19 cellular contexts compared by ENCODE assay signal in genomic region chr20:40599987-40600386, GRCh38.
DNase-seq lines count a peak whose midpoint lies in the region; ATAC-seq, FAIRE-seq and TF ChIP-seq lines count a peak whose summit lies in the region.
"Had no signal": no experiment of that assay in that cellular context is flagged by ENCODE, and none has a peak within 500 bp of the region (broad histone marks: within the 10 kb centered on the region; RNA-seq: fewer than 3 reads in every experiment).

No MANE protein-coding gene starts in this region.

- dilution Hi-C loops in keratinocyte (cut with MboI; ENCODE audit: extremely low pct_ligation_motif_present, low sequenced_read_pairs): no loop called here

- H3K9ac ChIP-seq in keratinocyte (ENCODE audit: control insufficient read depth, extremely low read depth, insufficient read depth, low read length): no peak overlapping the region
- H3K9ac ChIP-seq: BLaER1 had no signal

- H3K4me1 ChIP-seq in A549: no peaks in the 10 kb centered on the region
- no peaks in the 10 kb centered on the region for H3K4me1 ChIP-seq in esophagus (ENCODE audit: control insufficient read depth in 2 of 2, insufficient read depth in 2 of 2, low read length in 1 of 2)
- peaks cover 10% of the 10 kb centered on the region for H3K4me1 ChIP-seq in keratinocyte (ENCODE audit: control insufficient read depth, extremely low read depth, insufficient read depth, low read length)
- peaks cover 0 to 5% of the 10 kb centered on the region in 2 donors for H3K4me1 ChIP-seq in thyroid gland
- H3K4me1 ChIP-seq in stomach: no peaks in the 10 kb centered on the region
- H3K4me1 ChIP-seq: BLaER1, Caco-2 had no signal

- no peak for TF ChIP-seq EP300 in A549 (IDR thresholded peaks at IDR 0.05)
- no peak for TF ChIP-seq EP300 in stomach (IDR thresholded peaks at IDR 0.05)

- TF ChIP-seq CTCF in A549 (IDR thresholded peaks at IDR 0.05) (no peak), RWPE1 (conservative IDR thresholded peaks at IDR 0.05; ENCODE audit: low read depth) (no peak), keratinocyte (optimal IDR thresholded peaks at IDR 0.05 in 1 of 3, IDR thresholded peaks at IDR 0.05 in 1 of 3, conservative IDR thresholded peaks at IDR 0.05 in 1 of 3; ENCODE audit: extremely low read depth in 1 of 3, insufficient read depth in 2 of 3, low read length in 3 of 3) (no peak), thyroid gland (IDR thresholded peaks at IDR 0.05) (no peak), stomach (IDR thresholded peaks at IDR 0.05) (no peak)

- no peak for TF ChIP-seq POLR2A in A549 (IDR thresholded peaks at IDR 0.05; ENCODE audit: low read length)
- TF ChIP-seq POLR2A in thyroid gland (IDR thresholded peaks at IDR 0.05): no peak
- no peak for TF ChIP-seq POLR2A in stomach (IDR thresholded peaks at IDR 0.05)

- TF ChIP-seq RAD21 in A549 (conservative IDR thresholded peaks at IDR 0.05 in 1 of 2, IDR thresholded peaks at IDR 0.05 in 1 of 2): no peak

- no peak overlapping the region for H3K27ac ChIP-seq in A549
- peak overlapping the region; percentile 86 for H3K27ac ChIP-seq in RWPE1
- H3K27ac ChIP-seq in esophagus (ENCODE audit: low read depth in 2 of 2, low read length in 1 of 2): peak overlapping the region; percentile 64 to 81
- peak overlapping the region; percentile 42 for H3K27ac ChIP-seq in keratinocyte (ENCODE audit: control insufficient read depth, insufficient read depth, low read length)
- H3K27ac ChIP-seq in thyroid gland: no peak overlapping the region
- no peak overlapping the region for H3K27ac ChIP-seq in stomach
- H3K27ac ChIP-seq: BLaER1, C4-2B had no signal

- POLR2A ChIA-PET in A549 (lab: Yijun Ruan, JAX): no interaction called here
- POLR2A ChIA-PET in RWPE1 (lab: Yijun Ruan, JAX; ENCODE audit: low non-redundant PET): no interaction called here

- CTCF ChIA-PET in A549 (lab: Yijun Ruan, JAX): no interaction called here
- CTCF ChIA-PET in RWPE1 (lab: Yijun Ruan, JAX): no interaction called here

- H2AFZ ChIP-seq in keratinocyte (ENCODE audit: control insufficient read depth, low read length): no peak overlapping the region
- H2AFZ ChIP-seq: GM23338 had no signal

- H3K9me1 ChIP-seq in keratinocyte (ENCODE audit: control insufficient read depth, extremely low read depth, insufficient read depth, low read length): no peaks in the 10 kb centered on the region

- 0 out of 3 replicates have a peak, but pooled peaks cover 2% of the 10 kb centered on the region for H3K9me3 ChIP-seq in A549
- H3K9me3 ChIP-seq in esophagus (ENCODE audit: control insufficient read depth in 2 of 2, insufficient read depth in 1 of 2, low read depth in 1 of 2, low read length in 1 of 2): no peaks in the 10 kb centered on the region
- H3K9me3 ChIP-seq in keratinocyte (ENCODE audit: control insufficient read depth, low read depth, low read length): no peaks in the 10 kb centered on the region
- no peaks in the 10 kb centered on the region for H3K9me3 ChIP-seq in thyroid gland
- peaks cover 0 to 15% (median 8%) of the 10 kb centered on the region in 4 donors for H3K9me3 ChIP-seq in stomach

- 8% methylated on average over 3 of the region's 3 CpGs for WGBS in A549 (ENCODE audit: missing lambda C conversion rate)
- 87 to 89% methylated on average over 3 of the region's 3 CpGs for WGBS in esophagus, 2 donors
- WGBS in thyroid gland, 2 donors: 92 to 96% methylated on average over 3 of the region's 3 CpGs
- WGBS in stomach, 5 donors: 78 to 89% (median 84%) methylated on average over 3 of the region's 3 CpGs

- no peaks in the 10 kb centered on the region for H3K79me2 ChIP-seq in keratinocyte (ENCODE audit: control insufficient read depth, insufficient read depth, low read length)

- FAIRE-seq in A549 (lab: Jason Lieb, UNC): peak; percentile 56
- FAIRE-seq in keratinocyte (lab: Jason Lieb, UNC): no peak
- FAIRE-seq: G401.6, GM12892 had no signal

- H3K36me3 ChIP-seq in esophagus (ENCODE audit: control insufficient read depth in 2 of 2, insufficient read depth in 2 of 2, low read length in 1 of 2) (no peaks in the 10 kb centered on the region), keratinocyte (ENCODE audit: control insufficient read depth in 2 of 2, extremely low read depth in 1 of 2, insufficient read depth in 2 of 2, low read length in 2 of 2) (no peaks in the 10 kb centered on the region), thyroid gland (no peaks in the 10 kb centered on the region), stomach (no peaks in the 10 kb centered on the region)
- H3K36me3 ChIP-seq: BLaER1 had no signal

- no peak for DNase-seq in A549 (ENCODE audit: low read depth in 1 of 2, low spot score in 1 of 2)
- no peak for DNase-seq in RWPE1 (ENCODE audit: low spot score)
- DNase-seq in keratinocyte (ENCODE audit: low read depth, low spot score): no peak
- DNase-seq in thyroid gland: no peak
- DNase-seq in NCI-H2196 treated with DMSO at 0.1 percent for 48 hours (lab: John Stamatoyannopoulos, UW; ENCODE audit: unreplicated experiment): no peak
- DNase-seq in stomach: no peak
- DNase-seq: Caco-2; CD4-positive, CD25-positive, alpha-beta regulatory T cell; CD8-positive, alpha-beta T cell; DMS153; DND-41; H9 had no signal

- no peaks in the 10 kb centered on the region for H3K27me3 ChIP-seq in esophagus (ENCODE audit: control insufficient read depth in 1 of 2, insufficient read depth in 2 of 2, low read length in 2 of 2)
- H3K27me3 ChIP-seq in keratinocyte (ENCODE audit: control insufficient read depth, extremely low read depth, insufficient read depth, low read length): no peaks in the 10 kb centered on the region
- no peaks in the 10 kb centered on the region for H3K27me3 ChIP-seq in thyroid gland
- H3K27me3 ChIP-seq in stomach: peaks cover 0 to 11% (median 0%) of the 10 kb centered on the region in 3 donors
- H3K27me3 ChIP-seq: BLaER1 had no signal

- H4K20me1 ChIP-seq in keratinocyte (ENCODE audit: control insufficient read depth, extremely low read depth, insufficient read depth, low read length): no peaks in the 10 kb centered on the region
- H4K20me1 ChIP-seq: BLaER1 had no signal

- intact Hi-C loops in thyroid gland (cut with DNase I): no loop called here
- intact Hi-C loops in stomach (cut with DNase I; ENCODE audit: low total_unique reads): no loop called here

- H3K4me3 ChIP-seq in A549: no peak overlapping the region
- H3K4me3 ChIP-seq in esophagus (ENCODE audit: low read depth in 1 of 2, low read length in 2 of 2): no peak overlapping the region
- no peak overlapping the region for H3K4me3 ChIP-seq in keratinocyte (ENCODE audit: control insufficient read depth in 2 of 3, extremely low read depth in 1 of 3, insufficient read depth in 2 of 3, low read depth in 1 of 3, low read length in 3 of 3)
- H3K4me3 ChIP-seq in thyroid gland (replicated peaks in 1 of 3): no peak overlapping the region
- no peak overlapping the region for H3K4me3 ChIP-seq in stomach
- H3K4me3 ChIP-seq: BLaER1, GM23338 had no signal

- H3K4me2 ChIP-seq in A549 (no peak overlapping the region), keratinocyte (ENCODE audit: control insufficient read depth, extremely low read depth, insufficient read depth, low read depth, low read length) (no peak overlapping the region)
- H3K4me2 ChIP-seq: BLaER1, GM23338 had no signal

- ATAC-seq in A549: no peak
- ATAC-seq: CD8-positive, alpha-beta T cell; GM23338; HCT116 had no signal

TF ChIP-seq in A549, 52 proteins besides CTCF, POLR2A, EP300 and RAD21:
- no peak for TF ChIP-seq RCOR1 (IDR thresholded peaks at IDR 0.05; ENCODE audit: low read depth, low read length)
- no peak for TF ChIP-seq RARB (CRISPR knock-in tag; IDR thresholded peaks at IDR 0.05)

Comparison
In these comparisons a context has a peak if more than half of its experiments do, and no peak if none do; other contexts are left out.
1. H3K27ac ChIP-seq: peak in RWPE1 (single experiment), esophagus (2 of 2) and keratinocyte (single experiment); none in A549 (0 of 2), thyroid gland (0 of 3) and stomach (0 of 5).